6 cellular contexts compared by ENCODE assay signal in the genomic region with DNA sequence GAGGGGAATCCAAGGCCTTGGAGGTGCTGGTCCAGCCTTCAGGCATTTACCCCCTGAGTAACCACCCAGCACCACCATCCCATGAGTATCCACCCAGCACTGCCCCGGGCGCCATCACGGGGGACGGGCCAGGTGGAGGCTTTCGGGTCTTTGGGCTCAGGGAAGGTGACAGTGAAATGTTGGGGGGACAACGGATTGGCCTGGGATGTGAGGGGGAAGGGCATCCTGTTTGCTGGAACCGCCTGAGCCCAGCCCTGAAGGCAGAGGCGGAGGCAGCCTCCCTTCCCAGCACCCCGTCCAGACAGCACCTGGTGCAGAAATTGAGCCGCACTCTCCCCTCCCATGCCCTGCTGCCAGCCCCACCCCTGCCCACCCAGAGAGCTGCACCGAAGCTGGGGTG.
"Had no signal": no experiment of that assay in that cellular context is flagged by ENCODE, and none has a peak within 500 bp of the region (broad histone marks: within the 10 kb centered on the region; RNA-seq: fewer than 3 reads in every experiment).

No MANE protein-coding gene starts in this region.

- H3K27me3 ChIP-seq: cardiac muscle cell, MG63 had no signal

- H3K27ac ChIP-seq: brain microvascular endothelial cell, cardiac muscle cell, VCaP had no signal

- H3K4me3 ChIP-seq: cardiac muscle cell, MG63 had no signal

- DNase-seq: brain microvascular endothelial cell, MG63, NCI-H2029 treated with DMSO at 0.1 percent for 48 hours, SHP77 treated with DMSO at 0.1 percent for 48 hours had no signal

- H3K9me3 ChIP-seq: MG63 had no signal

- H3K36me3 ChIP-seq: brain microvascular endothelial cell, cardiac muscle cell had no signal
